Comparison of ENCODE assay signal across 9 cellular contexts in genomic region chr6:113591896-113592827, GRCh38.
DNase-seq lines count a peak whose midpoint lies in the region; ATAC-seq, FAIRE-seq and TF ChIP-seq lines count a peak whose summit lies in the region.
"Had no signal": no experiment of that assay in that cellular context is flagged by ENCODE, and none has a peak within 500 bp of the region (broad histone marks: within the 10 kb centered on the region; RNA-seq: fewer than 3 reads in every experiment).

No MANE protein-coding gene starts in this region.

- H3K4me1 Mint-ChIP-seq in brain: peaks cover 69% of the 10 kb centered on the region
- peaks cover 50% of the 10 kb centered on the region for H3K4me1 Mint-ChIP-seq in osteocyte (ENCODE audit: unreplicated experiment)

- intact Hi-C loops in kidney (cut with DNase I): no loop called here

- TF ChIP-seq CTCF in brain (conservative IDR thresholded peaks at IDR 0.05) (no peak), osteocyte (IDR thresholded peaks at IDR 0.05) (no peak), kidney (IDR thresholded peaks at IDR 0.05; ENCODE audit: borderline replicate concordance, extremely low read depth, insufficient read depth) (no peak)

- H3K9me3 Mint-ChIP-seq in brain (peaks cover 0 to 9% (median 0%) of the 10 kb centered on the region in 5 experiments), osteocyte (ENCODE audit: unreplicated experiment) (no peaks in the 10 kb centered on the region)

- no peak overlapping the region for H3K4me3 ChIP-seq in kidney (ENCODE audit: low read length in 2 of 2)

- peaks cover 0 to 5% of the 10 kb centered on the region in 2 donors for H3K4me1 ChIP-seq in kidney (ENCODE audit: control insufficient read depth in 1 of 2, insufficient read depth in 1 of 2, low read depth in 1 of 2, low read length in 2 of 2)

- no peak overlapping the region for H3K9ac ChIP-seq in kidney (ENCODE audit: low read length in 2 of 2)

- H3K27ac Mint-ChIP-seq in brain (peak overlapping the region; percentile 36 to 93 (median 87)), osteocyte (ENCODE audit: unreplicated experiment) (peak overlapping the region; percentile 50)

- no peaks in the 10 kb centered on the region for H3K36me3 Mint-ChIP-seq in brain
- H3K36me3 Mint-ChIP-seq in osteocyte (ENCODE audit: unreplicated experiment): no peaks in the 10 kb centered on the region

- peak overlapping the region in 1 of 5 experiments; percentile 1 for H3K4me3 Mint-ChIP-seq in brain
- H3K4me3 Mint-ChIP-seq in osteocyte (ENCODE audit: unreplicated experiment): no peak overlapping the region

- peak; percentile 16 to 34 for DNase-seq in Kasumi-1 (lab: John Stamatoyannopoulos, UW)
- DNase-seq in osteocyte (ENCODE audit: extremely low spot score, unreplicated experiment): no peak
- DNase-seq in HUDEP-2 (lab: John Stamatoyannopoulos, UW; ENCODE audit: unreplicated experiment in 76 of 76): no peak
- DNase-seq in NCI-H187 treated with DMSO at 0.1 percent for 48 hours (lab: John Stamatoyannopoulos, UW): no peak
- no peak for DNase-seq in kidney

- no peaks in the 10 kb centered on the region for H3K36me3 ChIP-seq in kidney (ENCODE audit: control insufficient read depth in 1 of 2, insufficient read depth in 2 of 2, low read length in 2 of 2)

- no peak overlapping the region for H3K27ac ChIP-seq in kidney (ENCODE audit: low read depth in 2 of 2, low read length in 2 of 2)

- no peaks in the 10 kb centered on the region for H3K27me3 Mint-ChIP-seq in brain
- no peaks in the 10 kb centered on the region for H3K27me3 Mint-ChIP-seq in osteocyte (ENCODE audit: unreplicated experiment)

- H3K9me3 ChIP-seq in kidney (ENCODE audit: control insufficient read depth in 1 of 2, low read length in 2 of 2): no peaks in the 10 kb centered on the region

- peak; percentile 66 for ATAC-seq in GM21528 (IDR thresholded peaks at IDR 0.05; ENCODE audit: low FRiP score, unreplicated experiment)
- ATAC-seq in HG03565 (IDR thresholded peaks at IDR 0.05; ENCODE audit: unreplicated experiment): no peak

- FAIRE-seq in kidney (lab: Jason Lieb, UNC): no peak
- FAIRE-seq: GM19239 had no signal

Comparison
In these comparisons a context has a peak if more than half of its experiments do, and no peak if none do; other contexts are left out.
1. DNase-seq: peak in Kasumi-1 (2 of 2); none in osteocyte (single experiment), HUDEP-2 (0 of 76), NCI-H187 treated with DMSO at 0.1 percent for 48 hours (single experiment) and kidney (single experiment).